In the genomic region with DNA sequence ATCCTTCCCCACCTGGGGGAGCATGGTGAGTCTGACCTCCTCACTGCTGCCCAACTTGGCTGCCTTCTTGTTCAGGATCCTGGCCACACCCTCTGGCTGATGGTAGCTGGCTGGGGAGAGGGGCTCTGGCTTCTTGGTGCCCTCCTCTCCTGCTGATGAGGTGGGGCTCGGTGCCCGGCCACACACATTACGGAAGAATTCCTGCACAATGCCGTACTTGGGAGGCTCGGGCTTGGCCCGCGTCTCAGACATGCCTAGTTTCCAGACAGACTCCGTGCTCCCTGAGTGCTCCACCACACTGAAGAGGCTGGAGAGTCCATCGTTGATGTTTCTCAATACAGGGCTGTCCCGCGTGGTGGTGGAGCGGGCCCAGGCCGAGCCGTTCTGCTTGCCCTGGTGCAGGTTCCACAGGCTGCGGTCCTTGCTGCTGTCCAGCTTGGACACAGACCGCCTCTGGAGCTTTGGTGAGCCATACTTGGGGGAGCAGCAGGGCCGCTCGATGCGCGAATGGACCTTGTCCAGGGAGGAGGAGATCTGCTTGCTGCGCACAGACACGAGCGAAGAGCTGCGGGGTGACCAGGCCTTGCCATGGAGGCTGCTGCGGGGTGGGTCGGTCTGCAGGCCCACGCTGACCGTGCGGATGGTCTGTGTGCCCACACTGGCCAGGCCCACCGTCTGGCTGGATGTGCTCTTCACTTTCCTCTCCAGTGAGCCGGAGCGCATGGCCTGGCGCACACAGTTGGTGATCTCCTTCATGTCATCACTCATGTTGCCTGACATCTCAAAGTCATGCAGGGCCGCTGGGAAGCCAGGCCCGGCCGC, we compare ENCODE assay signal across 23 cellular contexts.
"Had no signal": no experiment of that assay in that cellular context is flagged by ENCODE, and none has a peak within 500 bp of the region (broad histone marks: within the 10 kb centered on the region; RNA-seq: fewer than 3 reads in every experiment).

No MANE protein-coding gene starts in this region.

- ATAC-seq: stimulated activated naive CD8-positive, alpha-beta T cell treated with anti-CD3 and anti-CD28 coated beads, Interleukin-15, amount 100 ng/mL, for 72 hours had no signal

- H3K9me3 ChIP-seq: heart right ventricle, left lung, neutrophil, ovary, prostate gland, suprapubic skin, transverse colon, uterus had no signal

- H3K36me3 ChIP-seq: neutrophil, ovary, uterus had no signal

- H3K4me1 ChIP-seq: left lung, prostate gland, transverse colon, uterus had no signal

- FAIRE-seq: keratinocyte had no signal

- DNase-seq: activated CD4-positive, alpha-beta T cell treated with anti-CD3 and anti-CD28 coated beads for 4 hours; activated CD4-positive, alpha-beta T cell treated with anti-CD3 and anti-CD28 coated beads, Interleukin-2, amount 50 U/mL, for 48 hours; activated CD4-positive, CD25-positive, alpha-beta regulatory T cell; activated effector memory CD4-positive, alpha-beta T cell treated with Interleukin-2 at 50 U/mL for 16 hours; activated naive CD4-positive, alpha-beta T cell treated with anti-CD3 and anti-CD28 coated beads, Interleukin-2, amount 10 ng/mL, durations not matched to agents 7 days and 5 days; activated T-cell treated with anti-CD3 and anti-CD28 coated beads, Interleukin-2, amount 50 U/mL, for 48 hours; amygdala; foreskin fibroblast; heart right ventricle; midbrain; ovary; stimulated activated CD4-positive, alpha-beta T cell treated with anti-CD3 and anti-CD28 coated beads, Interleukin-12 subunit alpha, Interleukin-12 subunit beta, amount 100 ng/mL, for 4 hours; stimulated activated CD4-positive, alpha-beta T cell treated with anti-CD3 and anti-CD28 coated beads, Interleukin-4, amount 100 ng/mL, for 4 hours; stimulated activated naive CD8-positive, alpha-beta T cell treated with anti-CD3 and anti-CD28 coated beads, Interleukin-15, amount 100 ng/mL, for 72 hours; T-helper 9 cell; transverse colon; uterus had no signal

- H3K27me3 ChIP-seq: heart right ventricle, left lung, neutrophil, ovary, suprapubic skin, transverse colon, uterus had no signal

- H3K4me3 ChIP-seq: heart right ventricle, left lung, lung, ovary, prostate gland, suprapubic skin, transverse colon, uterus had no signal

- H3K27ac ChIP-seq: heart right ventricle, left lung, neutrophil, ovary, prostate gland, suprapubic skin, transverse colon, uterus had no signal
